14 cellular contexts compared by ENCODE assay signal in genomic region chr3:31946484-31947081, GRCh38. TPM values are rescaled to one million over a fixed set of nuclear protein-coding genes. Genes with fewer than 3 reads are reported as not detected.
DNase-seq lines count a peak whose midpoint lies in the region; ATAC-seq, FAIRE-seq and TF ChIP-seq lines count a peak whose summit lies in the region.
"Had no signal": no experiment of that assay in that cellular context is flagged by ENCODE, and none has a peak within 500 bp of the region (broad histone marks: within the 10 kb centered on the region; RNA-seq: fewer than 3 reads in every experiment).

No MANE protein-coding gene starts in this region.

- H3K4me3 ChIP-seq in PC-3 (ENCODE audit: low read length), result no peak overlapping the region
- no peak overlapping the region for H3K4me3 ChIP-seq in right lobe of liver
- H3K4me3 ChIP-seq: MG63, SJSA1 had no signal

- H3K9ac ChIP-seq in PC-3 (ENCODE audit: low read length), result no peak overlapping the region

- no peaks in the 10 kb centered on the region for H3K9me2 ChIP-seq in PC-3 (replicated peaks; ENCODE audit: low read length)

- peaks cover 8% of the 10 kb centered on the region; the same call in 1 of the 2 replicates for H3K4me1 ChIP-seq in PC-3 (ENCODE audit: insufficient read depth, low read length)
- H3K4me1 ChIP-seq in right lobe of liver, result no peaks in the 10 kb centered on the region
- H3K4me1 ChIP-seq: SJSA1 had no signal

- H3K4me2 ChIP-seq in PC-3 (ENCODE audit: low read length), result no peak overlapping the region

- BruUV-seq in PC-3 (replicated peaks; lab: Mats Ljungman, UMichigan), result no TSS peak

- CTCF ChIA-PET in PC-3 (lab: Charles Lee), result no interaction called here

- H3K36me3 ChIP-seq in PC-3 (ENCODE audit: low read depth, low read length), result 0 out of 2 replicates have a peak, but pooled peaks cover 3% of the 10 kb centered on the region
- no peaks in the 10 kb centered on the region for H3K36me3 ChIP-seq in right lobe of liver
- H3K36me3 ChIP-seq: MG63, SJSA1 had no signal

- ATAC-seq in PC-3, result peak; percentile 78
- ATAC-seq in right lobe of liver, result peak in 3 of 4 donors; percentile 21 to 61 (median 40)
- no peak for ATAC-seq in HG03565 (IDR thresholded peaks at IDR 0.05; ENCODE audit: unreplicated experiment)
- ATAC-seq in GM19023 (IDR thresholded peaks at IDR 0.05; ENCODE audit: unreplicated experiment), result no peak
- ATAC-seq: effector memory CD8-positive, alpha-beta T cell had no signal

- WGBS in right lobe of liver (ENCODE audit: insufficient coverage, low coverage, low lambda C conversion rate, missing lambda C conversion rate), result 43% methylated on average over 10 of the region's 10 CpGs

- no peak for TF ChIP-seq CTCF in PC-3 (conservative IDR thresholded peaks at IDR 0.05; ENCODE audit: low read depth, low read length)
- TF ChIP-seq CTCF in right lobe of liver (IDR thresholded peaks at IDR 0.05), result no peak

- POLR2A ChIA-PET in PC-3 (lab: Charles Lee; ENCODE audit: unreplicated experiment), result no interaction called here

- TF ChIP-seq POLR2A in GM12892 (IDR thresholded peaks at IDR 0.05; ENCODE audit: low read depth, low read length) (no peak), right lobe of liver (IDR thresholded peaks at IDR 0.05) (no peak)

- H2AFZ ChIP-seq in PC-3 (ENCODE audit: low read length), result no peak overlapping the region

- FAIRE-seq in GM12892 (lab: Jason Lieb, UNC), result peak; percentile 87

- H3K27ac ChIP-seq in PC-3 (ENCODE audit: low read length) (no peak overlapping the region), right lobe of liver (no peak overlapping the region)
- H3K27ac ChIP-seq: SJSA1, VCaP had no signal

- H3K27me3 ChIP-seq in PC-3 (ENCODE audit: low read length) (no peaks in the 10 kb centered on the region), right lobe of liver (peaks cover 0 to 6% of the 10 kb centered on the region in 2 donors)
- H3K27me3 ChIP-seq: MG63, SJSA1 had no signal

- intact Hi-C loops in PC-3 (cut with micrococcal nuclease) (no loop called here), right lobe of liver (cut with DNase I) (no loop called here)

- H3K79me2 ChIP-seq in PC-3 (ENCODE audit: low read length), result peaks cover 73% of the 10 kb centered on the region

- no peaks in the 10 kb centered on the region for H3K9me3 ChIP-seq in PC-3 (ENCODE audit: low read length)
- no peaks in the 10 kb centered on the region for H3K9me3 ChIP-seq in right lobe of liver
- H3K9me3 ChIP-seq: MG63, SJSA1 had no signal

- H4K20me1 ChIP-seq in PC-3 (ENCODE audit: low read length), result peaks cover 9% of the 10 kb centered on the region; the same call in 1 of the 2 replicates

- no peaks in the 10 kb centered on the region for H3F3A ChIP-seq in PC-3 (ENCODE audit: low read length, unreplicated experiment)

- DNase-seq in GM12892 (ENCODE audit: insufficient read length) (no peak), HCEC 1CT (peak; percentile 60), PC-3 (peak; percentile 49), right lobe of liver (no peak), retina (no peak)
- no peak for DNase-seq in stimulated activated CD4-positive, alpha-beta T cell treated with anti-CD3 and anti-CD28 coated beads, Interleukin-4, amount 100 ng/mL, for 24 hours
- DNase-seq: effector memory CD8-positive, alpha-beta T cell; MG63; stimulated activated CD4-positive, alpha-beta T cell treated with anti-CD3 and anti-CD28 coated beads, Interleukin-1b, Interleukin-23, amount 100 ng/mL, for 48 hours; stimulated activated naive CD4-positive, alpha-beta T cell treated with Interleukin-2 at 50 U/mL for 16 hours had no signal

RNA-seq across cellular contexts. Expression of gene OSBPL10, which starts 34.5 kb away (rescaled TPM):
- 0.78 TPM for polyA plus RNA-seq in GM12892 (2012; ENCODE audit: missing spikeins)
- total RNA-seq in PC-3 (2014; rRNA removed), result 34.6 and 48.0 TPM in 2 replicates
- 10 to 100 TPM in 1 of 6 experiments, 1 to 10 TPM in 5; 2.2 to 13.0 (median 3.7) TPM for total RNA-seq in right lobe of liver

RNA-seq across cellular contexts. Expression of gene ZNF860, which starts 35.0 kb away (rescaled TPM):
- polyA plus RNA-seq in GM12892 (2012; ENCODE audit: missing spikeins), result not detected
- 7.9 and 10.5 TPM in 2 replicates for total RNA-seq in PC-3 (2014; rRNA removed)
- total RNA-seq in right lobe of liver, result under 1 TPM in 5 of 6 experiments, not detected in 1; 0.06 to 0.39 (median 0.13) TPM

Comparison
In these comparisons a context has a peak if more than half of its experiments do, and no peak if none do; other contexts are left out.
1. DNase-seq: peak in HCEC 1CT (single experiment) and PC-3 (single experiment); none in GM12892 (single experiment), right lobe of liver (0 of 3), stimulated activated CD4-positive, alpha-beta T cell treated with anti-CD3 and anti-CD28 coated beads, Interleukin-4, amount 100 ng/mL, for 24 hours (single experiment) and retina (single experiment).
2. ATAC-seq: peak in PC-3 (single experiment) and right lobe of liver (3 of 4); none in HG03565 (single experiment) and GM19023 (single experiment).